In genomic region chr1:212699839-212700596, GRCh38 we compare ENCODE assay signal across 9 cellular contexts. TPM values are rescaled to one million over a fixed set of nuclear protein-coding genes. Genes with fewer than 3 reads are reported as not detected.
DNase-seq lines count a peak whose midpoint lies in the region; ATAC-seq, FAIRE-seq and TF ChIP-seq lines count a peak whose summit lies in the region.
"Had no signal": no experiment of that assay in that cellular context is flagged by ENCODE, and none has a peak within 500 bp of the region (broad histone marks: within the 10 kb centered on the region; RNA-seq: fewer than 3 reads in every experiment).

Gene BATF3, minus strand, starts transcription at chr1:212699840. Its CDS starts 78 bp downstream, at chr1:212699762.

- H3K36me3 ChIP-seq in Caco-2 (ENCODE audit: control insufficient read depth, insufficient read depth, low read length): no peaks in the 10 kb centered on the region
- H3K36me3 ChIP-seq in pancreas: no peaks in the 10 kb centered on the region

- H3K27me3 Mint-ChIP-seq in Caco-2 (ENCODE audit: insufficient read depth, unreplicated experiment): peaks cover 37% of the 10 kb centered on the region
- H3K27me3 Mint-ChIP-seq in activated T-cell treated with anti-CD3 and anti-CD28 coated beads, Interleukin-2, amount 50 U/mL, for 72 hours (ENCODE audit: low read depth): peaks cover 7% of the 10 kb centered on the region

- BruUV-seq in Caco-2 (replicated peaks; lab: Mats Ljungman, UMichigan): no TSS peak

- H3K4me3 ChIP-seq in Caco-2 (ENCODE audit: low read depth, low read length) (peak within 1 kb of the TSS; percentile 58), pancreas (peak within 1 kb of the TSS; percentile 24 to 64 (median 39))

- H3K27ac ChIP-seq in pancreas: peak within 1 kb of the TSS in 1 of 4 donors; percentile 39

- H3K36me3 Mint-ChIP-seq in Caco-2 (ENCODE audit: insufficient read depth, unreplicated experiment): no peaks in the 10 kb centered on the region
- H3K36me3 Mint-ChIP-seq in activated T-cell treated with anti-CD3 and anti-CD28 coated beads, Interleukin-2, amount 50 U/mL, for 72 hours (ENCODE audit: insufficient read depth in 2 of 2): peaks cover 24 to 27% of the 10 kb centered on the region in 2 donors

- H3K4me1 ChIP-seq in Caco-2 (peaks cover 37% of the 10 kb centered on the region), pancreas (peaks cover 11 to 20% (median 14%) of the 10 kb centered on the region in 3 donors)

- intact Hi-C loops in Caco-2 (cut with micrococcal nuclease; ENCODE audit: unreplicated experiment) (loop anchor here (1.0 to 2.0 kb wide), 3 partner anchors 35 to 91 kb away; partner anchors contain the start of gene ATF3), pancreas (cut with DNase I) (no loop called here)

- peaks cover 22% of the 10 kb centered on the region for H3K4me1 Mint-ChIP-seq in Caco-2 (ENCODE audit: low read depth, unreplicated experiment)
- H3K4me1 Mint-ChIP-seq in activated T-cell treated with anti-CD3 and anti-CD28 coated beads, Interleukin-2, amount 50 U/mL, for 72 hours (ENCODE audit: low read depth): peaks cover 81% of the 10 kb centered on the region

- H3K27me3 ChIP-seq in Caco-2 (replicated peaks; ENCODE audit: control insufficient read depth, insufficient read depth, low read length): peaks cover 8% of the 10 kb centered on the region
- H3K27me3 ChIP-seq in pancreas: peaks cover 0 to 23% (median 0%) of the 10 kb centered on the region in 4 donors

- TF ChIP-seq CTCF in Caco-2 (IDR thresholded peaks at IDR 0.05; ENCODE audit: insufficient read depth in 1 of 2, low read depth in 1 of 2, low read length in 1 of 2, severe bottlenecking in 1 of 2, unreplicated experiment in 1 of 2) (no peak), pancreas (IDR thresholded peaks at IDR 0.05) (no peak)

- ATAC-seq in GM21529 (IDR thresholded peaks at IDR 0.05; ENCODE audit: unreplicated experiment): peak; percentile 22
- peak; percentile 44 to 58 for ATAC-seq in activated T-cell treated with anti-CD3 and anti-CD28 coated beads, Interleukin-2, amount 50 U/mL, for 72 hours (replicated peaks in 1 of 2)
- ATAC-seq in pancreas: peak; percentile 28 to 55 (median 46)
- ATAC-seq in GM18520 (IDR thresholded peaks at IDR 0.05; ENCODE audit: unreplicated experiment): no peak

- POLR2A ChIA-PET in Caco-2 (lab: Charles Lee): no interaction called here

- WGBS in pancreas, 2 donors: 1% methylated on average over 63 to 89 of the region's 89 CpGs

- FAIRE-seq in frontal cortex (lab: Jason Lieb, UNC) (no peak), pancreas (lab: Jason Lieb, UNC) (no peak)
- FAIRE-seq: TTC549 had no signal

- H3K9me3 ChIP-seq in Caco-2 (no peaks in the 10 kb centered on the region), pancreas (no peaks in the 10 kb centered on the region)

- H3K27ac Mint-ChIP-seq in Caco-2 (ENCODE audit: unreplicated experiment): no peak within 1 kb of the TSS
- peak within 1 kb of the TSS; percentile 97 for H3K27ac Mint-ChIP-seq in activated T-cell treated with anti-CD3 and anti-CD28 coated beads, Interleukin-2, amount 50 U/mL, for 72 hours

- H3K4me3 Mint-ChIP-seq in Caco-2 (ENCODE audit: unreplicated experiment): peak within 1 kb of the TSS; percentile 73
- peak within 1 kb of the TSS; percentile 89 to 96 for H3K4me3 Mint-ChIP-seq in activated T-cell treated with anti-CD3 and anti-CD28 coated beads, Interleukin-2, amount 50 U/mL, for 72 hours

- CTCF ChIA-PET in Caco-2 (lab: Charles Lee): interaction anchor here (0.6 to 1.9 kb wide), 10 partner anchors 35 to 1613 kb away, joined by 3 to 11 read pairs (median 3); partner anchors contain the start of gene NSL1

- H3K9me3 Mint-ChIP-seq in Caco-2 (ENCODE audit: unreplicated experiment): no peaks in the 10 kb centered on the region
- H3K9me3 Mint-ChIP-seq in activated T-cell treated with anti-CD3 and anti-CD28 coated beads, Interleukin-2, amount 50 U/mL, for 72 hours: no peaks in the 10 kb centered on the region

- peak in 1 of 2 experiments; percentile 25 for DNase-seq in Caco-2
- DNase-seq in NCI-H1694 treated with DMSO at 0.1 percent for 48 hours (lab: John Stamatoyannopoulos, UW): peak; percentile 16
- peak; percentile 85 to 87 for DNase-seq in activated T-cell treated with anti-CD3 and anti-CD28 coated beads, Interleukin-2, amount 50 U/mL, for 72 hours
- DNase-seq in frontal cortex (ENCODE audit: low spot score in 2 of 2): peak; percentile 54 to 60
- DNase-seq in pancreas: peak; percentile 27 to 76 (median 36)
- DNase-seq in germinal center (ENCODE audit: low spot score): no peak

RNA-seq across cellular contexts. Expression of gene BATF3, which starts in this region (rescaled TPM):
- total RNA-seq in Caco-2 (2022) (0.23 and 0.42 TPM in 2 replicates), frontal cortex (5.7 TPM), pancreas (1 to 10 TPM in 1 of 6 donors, under 1 TPM in 4, not detected in 1; 0.20 to 1.8 (median 0.73) TPM)
- total RNA-seq in activated T-cell treated with anti-CD3 and anti-CD28 coated beads, Interleukin-2, amount 50 U/mL, for 72 hours: 100 to 1,000 TPM; 400 to 660 TPM
- polyA plus RNA-seq in pancreas: 1 to 10 TPM; 1.6 to 3.1 TPM

Comparison
In these comparisons a context has a peak if more than half of its experiments do, and no peak if none do; other contexts are left out.
1. RNA of gene BATF3 (total RNA-seq): 400 to 660 TPM in activated T-cell treated with anti-CD3 and anti-CD28 coated beads, Interleukin-2, amount 50 U/mL, for 72 hours; 5.7 TPM in frontal cortex (single experiment), 0.20 to 1.8 TPM in pancreas and 0.23 to 0.42 TPM in Caco-2; every median in the first group is over 10 times any median in the second.